Comparison of ENCODE assay signal across 9 cellular contexts in the genomic region with DNA sequence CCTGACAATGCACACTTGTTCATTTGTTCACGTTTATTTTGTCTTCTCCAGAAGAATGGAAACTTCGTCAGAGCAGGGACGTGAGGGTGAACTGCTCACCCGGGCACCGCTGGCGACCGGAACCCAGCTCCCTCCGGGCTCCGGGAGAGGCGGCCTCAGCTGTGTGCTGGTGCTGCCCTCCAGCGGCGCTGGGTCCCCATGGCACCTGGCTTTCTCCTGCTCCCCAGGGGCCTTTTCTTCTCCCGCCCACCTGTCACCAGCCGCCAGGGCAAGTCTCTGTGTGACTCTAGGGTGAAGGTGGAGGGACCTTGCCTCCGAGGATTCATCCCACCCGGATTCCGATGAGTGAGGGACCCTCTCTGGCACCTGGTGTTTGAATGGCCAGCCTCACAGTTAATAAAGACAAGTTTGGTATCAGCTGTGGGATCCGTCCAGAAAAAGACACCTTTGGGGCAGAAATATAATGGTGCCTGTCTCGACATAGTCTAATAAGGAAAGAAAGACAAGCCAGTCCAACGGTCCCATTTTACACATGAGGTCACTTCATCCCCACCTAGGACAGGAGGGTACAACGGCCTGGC. TPM values are rescaled to one million over a fixed set of nuclear protein-coding genes. Genes with fewer than 3 reads are reported as not detected.
DNase-seq lines count a peak whose midpoint lies in the region; ATAC-seq and TF ChIP-seq lines count a peak whose summit lies in the region.
"Had no signal": no experiment of that assay in that cellular context is flagged by ENCODE, and none has a peak within 500 bp of the region (broad histone marks: within the 10 kb centered on the region; RNA-seq: fewer than 3 reads in every experiment).

No MANE protein-coding gene starts in this region.

- H3K36me3 ChIP-seq in CD8-positive, alpha-beta T cell (ENCODE audit: insufficient read depth, low read length): no peaks in the 10 kb centered on the region

- H3K4me1 Mint-ChIP-seq in CD8-positive, alpha-beta T cell (ENCODE audit: low read depth): peaks cover 16% of the 10 kb centered on the region

- peak; percentile 84 for ATAC-seq in CD8-positive, alpha-beta T cell
- peak; percentile 90 for ATAC-seq in GM19463 (IDR thresholded peaks at IDR 0.05; ENCODE audit: unreplicated experiment)

- H3K9me3 ChIP-seq in CD8-positive, alpha-beta T cell (ENCODE audit: low read length): no peaks in the 10 kb centered on the region

- no peaks in the 10 kb centered on the region for H3K36me3 Mint-ChIP-seq in CD8-positive, alpha-beta T cell

- peaks cover 1% of the 10 kb centered on the region for H3K27me3 Mint-ChIP-seq in CD8-positive, alpha-beta T cell (ENCODE audit: low read depth)

- TF ChIP-seq CTCF in CD8-positive, alpha-beta T cell (IDR thresholded peaks at IDR 0.05): peak; percentile 67
- TF ChIP-seq CTCF in epithelial cell of esophagus (IDR thresholded peaks at IDR 0.05; ENCODE audit: insufficient read depth, low read depth, low read length, missing control alignments): peak; percentile 92

- H3K27ac ChIP-seq in CD8-positive, alpha-beta T cell (ENCODE audit: low read depth, low read length): no peak overlapping the region
- H3K27ac ChIP-seq: epithelial cell of prostate had no signal

- peak; percentile 55 to 85 (median 77) for DNase-seq in CD8-positive, alpha-beta T cell
- DNase-seq in HS-5 (ENCODE audit: low read depth) (peak; percentile 26), NOMO-1 treated with dmso at 0.1 percent for 144 hours (lab: John Stamatoyannopoulos, UW; ENCODE audit: unreplicated experiment) (peak; percentile 65), epithelial cell of esophagus (ENCODE audit: low read depth) (peak; percentile 79), mucosa of gallbladder (ENCODE audit: low spot score) (peak; percentile 78)
- DNase-seq in activated CD8-positive, alpha-beta memory T cell treated with anti-CD3 and anti-CD28 coated beads, Interleukin-2, amount 50 U/mL, for 4 hours: peak; percentile 86
- DNase-seq in stimulated activated CD8-positive, alpha-beta memory T cell treated with anti-CD3 and anti-CD28 coated beads, Interleukin-4, amount 100 ng/mL, for 1 hour (ENCODE audit: low read depth in 2 of 2, low spot score in 1 of 2): peak; percentile 39 to 61

- H3K4me3 Mint-ChIP-seq in CD8-positive, alpha-beta T cell: peak overlapping the region; percentile 91

- H3K9me3 Mint-ChIP-seq in CD8-positive, alpha-beta T cell: no peaks in the 10 kb centered on the region

- intact Hi-C loops in CD8-positive, alpha-beta T cell (cut with DNase I, micrococcal nuclease): loop anchor here (1.0 to 5.0 kb wide), 7 partner anchors 29 to 625 kb away; partner anchors contain the start of genes CRY2 (in 1 of the 2) and PRDM11 (in 1 of the 2)

- POLR2A ChIA-PET in CD8-positive, alpha-beta T cell (lab: Charles Lee): interaction anchor here (1.1 to 1.6 kb wide), 3 partner anchors 21 to 34 kb away, joined by 4 to 9 read pairs (median 8); partner anchors contain the start of gene SLC35C1

- peaks cover 6% of the 10 kb centered on the region for H3K4me1 ChIP-seq in CD8-positive, alpha-beta T cell (ENCODE audit: insufficient read depth, low read length)

- H3K4me3 ChIP-seq in CD8-positive, alpha-beta T cell (ENCODE audit: low read depth, low read length): peak overlapping the region; percentile 51
- H3K4me3 ChIP-seq in epithelial cell of esophagus (ENCODE audit: low read length): peak overlapping the region; percentile 53

- peak overlapping the region; percentile 74 for H3K27ac Mint-ChIP-seq in CD8-positive, alpha-beta T cell

- no peaks in the 10 kb centered on the region for H3K27me3 ChIP-seq in CD8-positive, alpha-beta T cell (ENCODE audit: insufficient read depth, low read length)

- CTCF ChIA-PET in CD8-positive, alpha-beta T cell (lab: Charles Lee): interaction anchor here (0.8 to 2.4 kb wide), 33 partner anchors 10 to 893 kb away, joined by 3 to 26 read pairs (median 4); partner anchors contain the start of genes PEX16 and SLC35C1

RNA-seq across cellular contexts. Expression of gene SLC35C1, which starts 32.9 kb away (rescaled TPM):
- total RNA-seq in CD8-positive, alpha-beta T cell: 1 to 10 TPM; 3.1 to 3.3 TPM
- 32.6 TPM for total RNA-seq in mucosa of gallbladder

Comparison
In these comparisons a context has a peak if more than half of its experiments do, and no peak if none do; other contexts are left out.
1. DNase-seq: peak in every context shown above with its lines; median percentile 86 in activated CD8-positive, alpha-beta memory T cell treated with anti-CD3 and anti-CD28 coated beads, Interleukin-2, amount 50 U/mL, for 4 hours; 79 in epithelial cell of esophagus; 78 in mucosa of gallbladder; 77 in CD8-positive, alpha-beta T cell; 65 in NOMO-1 treated with dmso at 0.1 percent for 144 hours; 50 in stimulated activated CD8-positive, alpha-beta memory T cell treated with anti-CD3 and anti-CD28 coated beads, Interleukin-4, amount 100 ng/mL, for 1 hour; 26 in HS-5.